1 cellular context compared by ENCODE assay signal in genomic region chr12:57750561-57751431, GRCh38.
TF ChIP-seq lines count a peak whose summit lies in the region.

No MANE protein-coding gene starts in this region.

TF ChIP-seq in HEK293, 187 proteins besides CTCF, POLR2A, EP300 and RAD21 (continued from another document):
- TF ChIP-seq REST (tag by site-specific recombination; IDR thresholded peaks at IDR 0.05): no peak
